8 cellular contexts compared by ENCODE assay signal in genomic region chr1:46198026-46198826, GRCh38.
DNase-seq lines count a peak whose midpoint lies in the region; ATAC-seq and TF ChIP-seq lines count a peak whose summit lies in the region.

POMGNT1 (minus strand) TSS chr1:46198434; CDS start chr1:46197821, 613 bp downstream.

- peak within 1 kb of the TSS; percentile 87 to 99 (median 96) for H3K4me2 ChIP-seq in BLaER1 treated with 17β-estradiol and CSF1 and Interleukin-3, amounts not matched to agents 10 nM and 100 nM

- ATAC-seq in GM19025 (IDR thresholded peaks at IDR 0.05; ENCODE audit: low read depth, unreplicated experiment): peak; percentile 85
- ATAC-seq in HG03280 (IDR thresholded peaks at IDR 0.05; ENCODE audit: unreplicated experiment): peak; percentile 94

- H3K9me3 ChIP-seq in BLaER1 treated with 17β-estradiol and CSF1 and Interleukin-3, amounts not matched to agents 10 nM and 100 nM (replicated peaks in 1 of 11): no peaks in the 10 kb centered on the region
- H3K9me3 ChIP-seq in NT2/D1 (ENCODE audit: insufficient read depth, low read length): no peaks in the 10 kb centered on the region
- no peaks in the 10 kb centered on the region for H3K9me3 ChIP-seq in mucosa of rectum (ENCODE audit: control insufficient read depth in 2 of 2, low read length in 2 of 2)

- H3K36me3 ChIP-seq in BLaER1 treated with 17β-estradiol and CSF1 and Interleukin-3, amounts not matched to agents 10 nM and 100 nM: peaks cover 19 to 37% (median 27%) of the 10 kb centered on the region in 11 experiments
- H3K36me3 ChIP-seq in NT2/D1 (ENCODE audit: insufficient read depth, insufficient read length, low read length) (peaks cover 42% of the 10 kb centered on the region), mucosa of rectum (ENCODE audit: control insufficient read depth in 2 of 2, insufficient read depth in 2 of 2, low read length in 2 of 2) (peaks cover 20 to 26% of the 10 kb centered on the region in 2 donors)

- H3K4me3 ChIP-seq in BLaER1 treated with 17β-estradiol and CSF1 and Interleukin-3, amounts not matched to agents 10 nM and 100 nM: peak within 1 kb of the TSS; percentile 67 to 81 (median 76)
- H3K4me3 ChIP-seq in NT2/D1 (ENCODE audit: insufficient read length, low read depth) (peak within 1 kb of the TSS; percentile 86), epithelial cell of esophagus (ENCODE audit: low read length) (peak within 1 kb of the TSS; percentile 93), mucosa of rectum (ENCODE audit: low read length in 2 of 2) (peak within 1 kb of the TSS; percentile 79 to 91)

- no peaks in the 10 kb centered on the region for H4K20me1 ChIP-seq in BLaER1 treated with 17β-estradiol and CSF1 and Interleukin-3, amounts not matched to agents 10 nM and 100 nM

- peak within 1 kb of the TSS; percentile 84 to 95 (median 86) for H3K9ac ChIP-seq in BLaER1 treated with 17β-estradiol and CSF1 and Interleukin-3, amounts not matched to agents 10 nM and 100 nM
- H3K9ac ChIP-seq in NT2/D1 (ENCODE audit: insufficient read length, low read depth) (peak within 1 kb of the TSS; percentile 94), mucosa of rectum (ENCODE audit: low read depth in 1 of 2, low read length in 2 of 2) (peak within 1 kb of the TSS; percentile 90)

- DNase-seq in NT2/D1 (ENCODE audit: low read depth, low spot score) (peak; percentile 35), activated T-cell treated with anti-CD3 and anti-CD28 coated beads for 24 hours (ENCODE audit: low read depth) (peak; percentile 73), epithelial cell of esophagus (ENCODE audit: low read depth) (peak; percentile 75)
- peak; percentile 81 for DNase-seq in stimulated activated CD8-positive, alpha-beta memory T cell treated with anti-CD3 and anti-CD28 coated beads, Interleukin-4, amount 100 ng/mL, for 48 hours

- no peak for TF ChIP-seq CTCF in epithelial cell of esophagus (IDR thresholded peaks at IDR 0.05; ENCODE audit: insufficient read depth, low read depth, low read length, missing control alignments)

- peaks cover 35 to 53% (median 48%) of the 10 kb centered on the region in 10 experiments for H3K4me1 ChIP-seq in BLaER1 treated with 17β-estradiol and CSF1 and Interleukin-3, amounts not matched to agents 10 nM and 100 nM
- H3K4me1 ChIP-seq in NT2/D1 (ENCODE audit: insufficient read depth, insufficient read length): peaks cover 16% of the 10 kb centered on the region
- peaks cover 14 to 17% of the 10 kb centered on the region in 2 donors for H3K4me1 ChIP-seq in mucosa of rectum (ENCODE audit: control insufficient read depth in 2 of 2, insufficient read depth in 2 of 2, low read length in 2 of 2)

- peak within 1 kb of the TSS; percentile 57 to 91 (median 84); a peak in 21 of 22 replicates for H3K27ac ChIP-seq in BLaER1 treated with 17β-estradiol and CSF1 and Interleukin-3, amounts not matched to agents 10 nM and 100 nM
- peak within 1 kb of the TSS; percentile 77 to 86 for H3K27ac ChIP-seq in mucosa of rectum (ENCODE audit: low read depth in 2 of 2, low read length in 2 of 2)

- H3K27me3 ChIP-seq in BLaER1 treated with 17β-estradiol and CSF1 and Interleukin-3, amounts not matched to agents 10 nM and 100 nM: peaks cover 0 to 6% (median 3%) of the 10 kb centered on the region in 11 experiments; a peak in 12 of 22 replicates
- H3K27me3 ChIP-seq in NT2/D1 (ENCODE audit: insufficient read depth, insufficient read length) (no peaks in the 10 kb centered on the region), mucosa of rectum (ENCODE audit: control insufficient read depth in 2 of 2, insufficient read depth in 2 of 2, low read length in 2 of 2) (no peaks in the 10 kb centered on the region)

Comparison
In these comparisons a context has a peak if more than half of its experiments do, and no peak if none do; other contexts are left out.
1. Peak in every context shown above with its lines: DNase-seq, ATAC-seq, H3K4me3 ChIP-seq and H3K27ac ChIP-seq.